13 cellular contexts compared by ENCODE assay signal in genomic region chr1:84991097-84991890, GRCh38. TPM values are rescaled to one million over a fixed set of nuclear protein-coding genes. Genes with fewer than 3 reads are reported as not detected.
DNase-seq lines count a peak whose midpoint lies in the region; ATAC-seq and TF ChIP-seq lines count a peak whose summit lies in the region.
"Had no signal": no experiment of that assay in that cellular context is flagged by ENCODE, and none has a peak within 500 bp of the region (broad histone marks: within the 10 kb centered on the region; RNA-seq: fewer than 3 reads in every experiment).

No MANE protein-coding gene starts in this region.

- peaks cover 4% of the 10 kb centered on the region for H3K9me3 Mint-ChIP-seq in activated CD4-positive, alpha-beta T cell treated with anti-CD3 and anti-CD28 coated beads, Interleukin-2, amount 10 ng/mL, durations not matched to agents 24 days and 14 days
- H3K9me3 Mint-ChIP-seq in stimulated activated effector memory CD8-positive, alpha-beta T cell treated with anti-CD3 and anti-CD28 coated beads, Interleukin-12 subunit alpha, Interleukin-12 subunit beta, amount 100 ng/mL, for 72 hours, result no peaks in the 10 kb centered on the region
- H3K9me3 Mint-ChIP-seq: activated naive CD4-positive, alpha-beta T cell treated with anti-CD3 and anti-CD28 coated beads, Interleukin-2, amount 50 U/mL, for 24 hours had no signal

- peak overlapping the region; percentile 70 for H3K4me3 Mint-ChIP-seq in activated CD4-positive, alpha-beta T cell treated with anti-CD3 and anti-CD28 coated beads, Interleukin-2, amount 10 ng/mL, durations not matched to agents 24 days and 14 days
- peak overlapping the region; percentile 93 for H3K4me3 Mint-ChIP-seq in stimulated activated effector memory CD8-positive, alpha-beta T cell treated with anti-CD3 and anti-CD28 coated beads, Interleukin-12 subunit alpha, Interleukin-12 subunit beta, amount 100 ng/mL, for 72 hours
- H3K4me3 Mint-ChIP-seq: activated naive CD4-positive, alpha-beta T cell treated with anti-CD3 and anti-CD28 coated beads, Interleukin-2, amount 50 U/mL, for 24 hours had no signal

- H3K4me1 ChIP-seq in smooth muscle cell (ENCODE audit: low read depth), result no peaks in the 10 kb centered on the region
- peaks cover 4% of the 10 kb centered on the region for H3K4me1 ChIP-seq in upper lobe of right lung

- no peak overlapping the region for H2AFZ ChIP-seq in smooth muscle cell (ENCODE audit: low read depth)

- no peak overlapping the region for H3K9ac ChIP-seq in smooth muscle cell (ENCODE audit: low read depth)

- H3K27ac ChIP-seq in smooth muscle cell (ENCODE audit: low read depth) (no peak overlapping the region), upper lobe of right lung (no peak overlapping the region)
- H3K27ac ChIP-seq: sigmoid colon had no signal

- TF ChIP-seq CTCF in smooth muscle cell (IDR thresholded peaks at IDR 0.05; ENCODE audit: borderline replicate concordance, insufficient read depth, poor library complexity, severe bottlenecking), result no peak
- TF ChIP-seq CTCF in upper lobe of right lung (IDR thresholded peaks at IDR 0.05), result no peak

- H3K27me3 ChIP-seq in smooth muscle cell (ENCODE audit: low read depth) (peaks cover 20% of the 10 kb centered on the region), upper lobe of right lung (no peaks in the 10 kb centered on the region)

- DNase-seq in activated CD4-positive, alpha-beta T cell treated with anti-CD3 and anti-CD28 coated beads, Interleukin-2, amount 10 ng/mL, durations not matched to agents 24 days and 14 days, result no peak
- no peak for DNase-seq in activated CD4-positive, alpha-beta T cell treated with anti-CD3 and anti-CD28 coated beads, Interleukin-2, amount 50 U/mL, for 1 hour
- peak; percentile 19 for DNase-seq in NAMALWA (ENCODE audit: low spot score)
- no peak for DNase-seq in stimulated activated effector memory CD8-positive, alpha-beta T cell treated with anti-CD3 and anti-CD28 coated beads, Interleukin-12 subunit alpha, Interleukin-12 subunit beta, amount 100 ng/mL, for 72 hours (ENCODE audit: low spot score in 2 of 2)
- DNase-seq in HK-2 (ENCODE audit: unreplicated experiment), result no peak
- DNase-seq in smooth muscle cell (lab: John Stamatoyannopoulos, UW; ENCODE audit: unreplicated experiment), result no peak
- no peak for DNase-seq in upper lobe of right lung
- DNase-seq: GF-D8, NCI-H510A treated with DMSO at 0.1 percent for 48 hours, sigmoid colon, T1000 had no signal

- ATAC-seq in HG02763 (IDR thresholded peaks at IDR 0.05; ENCODE audit: unreplicated experiment) (peak; percentile 30), upper lobe of right lung (no peak)
- ATAC-seq in stimulated activated effector memory CD8-positive, alpha-beta T cell treated with anti-CD3 and anti-CD28 coated beads, Interleukin-12 subunit alpha, Interleukin-12 subunit beta, amount 100 ng/mL, for 72 hours, result peak; percentile 83

- peaks cover 57% of the 10 kb centered on the region for H3K4me1 Mint-ChIP-seq in activated CD4-positive, alpha-beta T cell treated with anti-CD3 and anti-CD28 coated beads, Interleukin-2, amount 10 ng/mL, durations not matched to agents 24 days and 14 days
- peaks cover 44% of the 10 kb centered on the region for H3K4me1 Mint-ChIP-seq in stimulated activated effector memory CD8-positive, alpha-beta T cell treated with anti-CD3 and anti-CD28 coated beads, Interleukin-12 subunit alpha, Interleukin-12 subunit beta, amount 100 ng/mL, for 72 hours

- H3K9me3 ChIP-seq in smooth muscle cell (replicated peaks; ENCODE audit: low read depth) (no peaks in the 10 kb centered on the region), upper lobe of right lung (no peaks in the 10 kb centered on the region)
- H3K9me3 ChIP-seq: sigmoid colon had no signal

- no peak overlapping the region for H3K4me2 ChIP-seq in smooth muscle cell

- no peak overlapping the region for H3K4me3 ChIP-seq in smooth muscle cell
- no peak overlapping the region for H3K4me3 ChIP-seq in upper lobe of right lung
- H3K4me3 ChIP-seq: sigmoid colon had no signal

- WGBS in smooth muscle cell (ENCODE audit: low lambda C conversion rate), result 73% methylated on average over 8 of the region's 8 CpGs

- intact Hi-C loops in activated CD4-positive, alpha-beta T cell treated with anti-CD3 and anti-CD28 coated beads, Interleukin-2, amount 10 ng/mL, durations not matched to agents 24 days and 14 days (cut with micrococcal nuclease), result no loop called here
- intact Hi-C loops in upper lobe of right lung (cut with DNase I), result no loop called here

- H3F3A ChIP-seq in smooth muscle cell (ENCODE audit: low read depth), result no peaks in the 10 kb centered on the region

- H3K27me3 Mint-ChIP-seq in activated CD4-positive, alpha-beta T cell treated with anti-CD3 and anti-CD28 coated beads, Interleukin-2, amount 10 ng/mL, durations not matched to agents 24 days and 14 days, result no peaks in the 10 kb centered on the region
- H3K27me3 Mint-ChIP-seq: activated naive CD4-positive, alpha-beta T cell treated with anti-CD3 and anti-CD28 coated beads, Interleukin-2, amount 50 U/mL, for 24 hours had no signal

- H3K36me3 ChIP-seq in smooth muscle cell (ENCODE audit: low read depth) (no peaks in the 10 kb centered on the region), upper lobe of right lung (no peaks in the 10 kb centered on the region)
- H3K36me3 ChIP-seq: sigmoid colon had no signal

- H3K79me2 ChIP-seq in smooth muscle cell (ENCODE audit: low read depth), result no peaks in the 10 kb centered on the region

- peak overlapping the region; percentile 84 for H3K27ac Mint-ChIP-seq in activated CD4-positive, alpha-beta T cell treated with anti-CD3 and anti-CD28 coated beads, Interleukin-2, amount 10 ng/mL, durations not matched to agents 24 days and 14 days
- peak overlapping the region; percentile 54 for H3K27ac Mint-ChIP-seq in stimulated activated effector memory CD8-positive, alpha-beta T cell treated with anti-CD3 and anti-CD28 coated beads, Interleukin-12 subunit alpha, Interleukin-12 subunit beta, amount 100 ng/mL, for 72 hours
- H3K27ac Mint-ChIP-seq: activated naive CD4-positive, alpha-beta T cell treated with anti-CD3 and anti-CD28 coated beads, Interleukin-2, amount 50 U/mL, for 24 hours had no signal

- H4K20me1 ChIP-seq in smooth muscle cell (ENCODE audit: low read depth), result no peaks in the 10 kb centered on the region

- peaks cover 50% of the 10 kb centered on the region for H3K36me3 Mint-ChIP-seq in activated CD4-positive, alpha-beta T cell treated with anti-CD3 and anti-CD28 coated beads, Interleukin-2, amount 10 ng/mL, durations not matched to agents 24 days and 14 days (ENCODE audit: low read depth)
- peaks cover 38% of the 10 kb centered on the region for H3K36me3 Mint-ChIP-seq in stimulated activated effector memory CD8-positive, alpha-beta T cell treated with anti-CD3 and anti-CD28 coated beads, Interleukin-12 subunit alpha, Interleukin-12 subunit beta, amount 100 ng/mL, for 72 hours
- H3K36me3 Mint-ChIP-seq: activated naive CD4-positive, alpha-beta T cell treated with anti-CD3 and anti-CD28 coated beads, Interleukin-2, amount 50 U/mL, for 24 hours had no signal

RNA-seq across cellular contexts. Expression of gene MCOLN2, which starts 5.6 kb away (rescaled TPM):
- total RNA-seq in activated CD4-positive, alpha-beta T cell treated with anti-CD3 and anti-CD28 coated beads, Interleukin-2, amount 10 ng/mL, durations not matched to agents 24 days and 14 days, result 92.3 and 95.6 TPM in 2 replicates
- total RNA-seq in smooth muscle cell (not detected in 2 replicates), upper lobe of right lung (10.1 TPM)
- polyA plus RNA-seq in smooth muscle cell, result 0.25 TPM in 1 of 2 replicates, not detected in the other

RNA-seq across cellular contexts. Expression of gene MCOLN3, which starts 57.0 kb away (rescaled TPM):
- 0.51 and 0.66 TPM in 2 replicates for total RNA-seq in activated CD4-positive, alpha-beta T cell treated with anti-CD3 and anti-CD28 coated beads, Interleukin-2, amount 10 ng/mL, durations not matched to agents 24 days and 14 days
- total RNA-seq in smooth muscle cell (1.4 and 1.7 TPM in 2 replicates), upper lobe of right lung (14.0 TPM)
- 0.50 and 1.1 TPM in 2 replicates for polyA plus RNA-seq in smooth muscle cell

Comparison
In these comparisons a context has a peak if more than half of its experiments do, and no peak if none do; other contexts are left out.
1. RNA of gene MCOLN2, which starts 5.6 kb away (total RNA-seq): 92.3 to 95.6 TPM in activated CD4-positive, alpha-beta T cell treated with anti-CD3 and anti-CD28 coated beads, Interleukin-2, amount 10 ng/mL, durations not matched to agents 24 days and 14 days and 10.1 TPM in upper lobe of right lung (single experiment); not detected in smooth muscle cell; every median in the first group is over 10 times any median in the second.